19 cellular contexts compared by ENCODE assay signal in genomic region chr11:130088909-130089668, GRCh38. TPM values are rescaled to one million over a fixed set of nuclear protein-coding genes. Genes with fewer than 3 reads are reported as not detected.
DNase-seq lines count a peak whose midpoint lies in the region; ATAC-seq, FAIRE-seq and TF ChIP-seq lines count a peak whose summit lies in the region.
"Had no signal": no experiment of that assay in that cellular context is flagged by ENCODE, and none has a peak within 500 bp of the region (broad histone marks: within the 10 kb centered on the region; RNA-seq: fewer than 3 reads in every experiment).

No MANE protein-coding gene starts in this region.

- peaks cover 70% of the 10 kb centered on the region for H3K4me1 Mint-ChIP-seq in CD14-positive monocyte
- H3K4me1 Mint-ChIP-seq in immature natural killer cell = peaks cover 47 to 48% of the 10 kb centered on the region in 2 donors

- no peak for TF ChIP-seq CTCF in CD14-positive monocyte (IDR thresholded peaks at IDR 0.05)
- TF ChIP-seq CTCF in bronchial epithelial cell (IDR thresholded peaks at IDR 0.05; ENCODE audit: insufficient read depth, low read length, severe bottlenecking) = no peak

- H3K36me3 Mint-ChIP-seq in CD14-positive monocyte (peaks cover 19 to 21% of the 10 kb centered on the region in 2 donors), immature natural killer cell (no peaks in the 10 kb centered on the region)
- H3K36me3 Mint-ChIP-seq: IgD-negative memory B cell had no signal

- H3K27me3 Mint-ChIP-seq in CD14-positive monocyte (ENCODE audit: low read depth in 3 of 3) (peaks cover 0 to 1% (median 0%) of the 10 kb centered on the region in 3 donors), immature natural killer cell (ENCODE audit: low read depth in 3 of 3) (no peaks in the 10 kb centered on the region)

- H3K9me3 Mint-ChIP-seq in CD14-positive monocyte = peaks cover 0 to 2% (median 0%) of the 10 kb centered on the region in 7 donors
- no peaks in the 10 kb centered on the region for H3K9me3 Mint-ChIP-seq in immature natural killer cell

- H3K27me3 ChIP-seq in HUES48 (ENCODE audit: control insufficient read depth, insufficient read depth, low read length) = no peaks in the 10 kb centered on the region
- no peaks in the 10 kb centered on the region for H3K27me3 ChIP-seq in bronchial epithelial cell (ENCODE audit: control insufficient read depth, insufficient read depth, low read length)
- H3K27me3 ChIP-seq: uterus had no signal

- H3K9me3 ChIP-seq in HUES48 (ENCODE audit: control insufficient read depth, insufficient read depth, low read length) = no peaks in the 10 kb centered on the region
- H3K9me3 ChIP-seq: uterus had no signal

- H3K4me3 ChIP-seq in HUES48 (ENCODE audit: low read depth, low read length) = no peak overlapping the region
- no peak overlapping the region for H3K4me3 ChIP-seq in bronchial epithelial cell (ENCODE audit: low read depth, low read length)
- H3K4me3 ChIP-seq: GM12878, uterus had no signal

- peaks cover 27% of the 10 kb centered on the region for H3K4me1 ChIP-seq in HUES48 (ENCODE audit: control insufficient read depth, insufficient read depth, low read length)
- H3K4me1 ChIP-seq: uterus had no signal

- FAIRE-seq in bronchial epithelial cell (lab: Jason Lieb, UNC) = no peak
- FAIRE-seq: GM12878, islet of Langerhans had no signal

- H3K27ac Mint-ChIP-seq in CD14-positive monocyte = peak overlapping the region; percentile 1 to 78 (median 61)
- peak overlapping the region in 4 of 6 donors; percentile 8 to 89 (median 18) for H3K27ac Mint-ChIP-seq in immature natural killer cell
- H3K27ac Mint-ChIP-seq: IgD-negative memory B cell had no signal

- DNase-seq in CD14-positive monocyte (ENCODE audit: low spot score) (no peak), bronchial epithelial cell (ENCODE audit: low read depth) (peak; percentile 76), immature natural killer cell (no peak), NK-92 (lab: John Stamatoyannopoulos, UW; ENCODE audit: unreplicated experiment) (no peak)
- DNase-seq: foreskin fibroblast; NCI-H187 treated with DMSO at 0.1 percent for 48 hours; retina; stimulated activated CD4-positive, alpha-beta T cell treated with anti-CD3 and anti-CD28 coated beads, Interleukin-4, amount 100 ng/mL, for 24 hours; stimulated activated naive CD4-positive, alpha-beta T cell; SW 1271; uterus had no signal

- H3K4me3 Mint-ChIP-seq in CD14-positive monocyte = no peak overlapping the region
- peak overlapping the region in 3 of 5 donors; percentile 6 to 34 (median 25) for H3K4me3 Mint-ChIP-seq in immature natural killer cell

- no peak for ATAC-seq in GM19452 (IDR thresholded peaks at IDR 0.05; ENCODE audit: unreplicated experiment)
- no peak for ATAC-seq in GM18502 (IDR thresholded peaks at IDR 0.05; ENCODE audit: poor library complexity, unreplicated experiment)
- no peak for ATAC-seq in HG02678 (IDR thresholded peaks at IDR 0.05; ENCODE audit: unreplicated experiment)
- ATAC-seq: activated CD4-positive, CD25-positive, alpha-beta regulatory T cell treated with anti-CD3 and anti-CD28 coated beads, Interleukin-2, amount 50 U/mL, for 24 hours; GM12878 had no signal

- H3K36me3 ChIP-seq in HUES48 (ENCODE audit: control insufficient read depth, insufficient read depth, low read length) = no peaks in the 10 kb centered on the region
- no peaks in the 10 kb centered on the region for H3K36me3 ChIP-seq in bronchial epithelial cell (ENCODE audit: control insufficient read depth, insufficient read depth, low read length)
- H3K36me3 ChIP-seq: uterus had no signal

- intact Hi-C loops in CD14-positive monocyte (cut with micrococcal nuclease) = loop anchor here in 1 of 2 donors (5.0 kb wide), 1 partner anchor 33 kb away; no protein-coding TSS in a partner anchor

- peak overlapping the region; percentile 74 for H3K27ac ChIP-seq in HUES48 (ENCODE audit: low read depth, low read length)
- H3K27ac ChIP-seq: uterus had no signal

- no peak overlapping the region for H3K9ac ChIP-seq in HUES48 (ENCODE audit: low read depth, low read length)

RNA-seq across cellular contexts. Expression of gene APLP2, which starts 19.4 kb away (rescaled TPM):
- polyA plus RNA-seq in CD14-positive monocyte (100 to 1,000 TPM; 486 to 591 TPM), immature natural killer cell (100 to 1,000 TPM in 1 of 3 donors, 10 to 100 TPM in 2; 69.4 to 125 (median 75.8) TPM)
- total RNA-seq in bronchial epithelial cell = 504 and 567 TPM in 2 replicates

Comparison
In these comparisons a context has a peak if more than half of its experiments do, and no peak if none do; other contexts are left out.
1. H3K4me3 Mint-ChIP-seq: peak in immature natural killer cell (3 of 5); none in CD14-positive monocyte (0 of 2).